ENCODE assay signal across 8 cellular contexts in the genomic region with DNA sequence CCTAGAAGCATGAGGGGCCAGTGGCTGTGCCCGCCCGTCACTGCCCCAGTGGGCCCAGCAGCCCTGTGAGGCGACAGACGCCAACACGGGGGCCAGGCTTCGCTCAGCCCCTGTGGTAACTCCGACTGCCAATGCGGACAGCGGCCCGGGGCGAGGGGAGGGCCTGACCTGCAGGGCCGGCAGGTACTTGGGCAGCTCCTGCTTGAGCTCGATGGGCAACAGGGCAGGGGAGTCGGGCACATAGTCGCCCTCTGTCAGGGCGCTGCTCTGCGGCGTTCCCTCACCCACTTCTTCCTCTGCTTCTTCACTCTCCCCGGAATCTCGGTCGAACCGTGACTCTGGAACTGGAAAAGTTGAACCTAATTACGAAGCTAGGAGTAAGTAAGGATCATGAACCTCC. TPM values are rescaled to one million over a fixed set of nuclear protein-coding genes. Genes with fewer than 3 reads are reported as not detected.
DNase-seq lines count a peak whose midpoint lies in the region; ATAC-seq and TF ChIP-seq lines count a peak whose summit lies in the region.
"Not testable (repeated sequence)": the region's sequence is repeated elsewhere in the genome, so short reads cannot be mapped to it uniquely, and the experiment has no call there.

No MANE protein-coding gene starts in this region.

- not testable (repeated sequence) for H3K4me1 ChIP-seq in RWPE2 (ENCODE audit: insufficient read depth, poor library complexity, severe bottlenecking); sigmoid colon; upper lobe of right lung

- not testable (repeated sequence) for H3K27me3 ChIP-seq in RWPE2 (ENCODE audit: insufficient read depth, poor library complexity, severe bottlenecking); sigmoid colon; upper lobe of right lung

- intact Hi-C loops in sigmoid colon (cut with DNase I); upper lobe of right lung (cut with DNase I): not testable (repeated sequence)

- H3K27ac ChIP-seq in RWPE2 (ENCODE audit: poor library complexity, severe bottlenecking); coronary artery; sigmoid colon; upper lobe of right lung: not testable (repeated sequence)

- not testable (repeated sequence) for TF ChIP-seq EP300 in sigmoid colon (IDR thresholded peaks at IDR 0.05)

- POLR2A ChIA-PET in activated naive CD8-positive, alpha-beta T cell treated with anti-CD3 and anti-CD28 coated beads, Interleukin-2, amount 10 ng/mL, durations not matched to agents 7 days and 5 days (lab: Charles Lee) = not testable (repeated sequence)

- not testable (repeated sequence) for H3K4me3 ChIP-seq in RWPE2 (ENCODE audit: severe bottlenecking); coronary artery; sigmoid colon; upper lobe of right lung

- peak; percentile 35 for DNase-seq in RWPE2 (ENCODE audit: low spot score)
- DNase-seq in activated CD8-positive, alpha-beta memory T cell treated with anti-CD3 and anti-CD28 coated beads, Interleukin-2, amount 50 U/mL, for 48 hours = peak; percentile 42
- DNase-seq in activated naive CD8-positive, alpha-beta T cell treated with anti-CD3 and anti-CD28 coated beads, Interleukin-2, amount 10 ng/mL, durations not matched to agents 7 days and 5 days = peak; percentile 16
- peak; percentile 29 for DNase-seq in coronary artery (ENCODE audit: low spot score)
- DNase-seq in mesenteric fat pad (ENCODE audit: low spot score) = peak; percentile 68
- DNase-seq in osteocyte (ENCODE audit: extremely low spot score, unreplicated experiment) = peak; percentile 63
- DNase-seq in sigmoid colon = peak; percentile 44
- DNase-seq in upper lobe of right lung = peak; percentile 39

- not testable (repeated sequence) for H3K36me3 Mint-ChIP-seq in activated naive CD8-positive, alpha-beta T cell treated with anti-CD3 and anti-CD28 coated beads, Interleukin-2, amount 10 ng/mL, durations not matched to agents 7 days and 5 days; osteocyte (ENCODE audit: unreplicated experiment)

- ATAC-seq in RWPE2 (ENCODE audit: low read depth); activated naive CD8-positive, alpha-beta T cell treated with anti-CD3 and anti-CD28 coated beads, Interleukin-2, amount 10 ng/mL, durations not matched to agents 7 days and 5 days (ENCODE audit: low read depth); upper lobe of right lung: not testable (repeated sequence)

- WGBS in sigmoid colon, 2 donors = 97 to 98% methylated on average over 16 to 17 of the region's 23 CpGs

- not testable (repeated sequence) for TF ChIP-seq CTCF in RWPE2 (IDR thresholded peaks at IDR 0.05; ENCODE audit: poor library complexity, severe bottlenecking); coronary artery (IDR thresholded peaks at IDR 0.05); osteocyte (IDR thresholded peaks at IDR 0.05); sigmoid colon (IDR thresholded peaks at IDR 0.05); upper lobe of right lung (IDR thresholded peaks at IDR 0.05)

- not testable (repeated sequence) for H3K27ac Mint-ChIP-seq in activated naive CD8-positive, alpha-beta T cell treated with anti-CD3 and anti-CD28 coated beads, Interleukin-2, amount 10 ng/mL, durations not matched to agents 7 days and 5 days; osteocyte (ENCODE audit: unreplicated experiment)

- not testable (repeated sequence) for H3K4me3 Mint-ChIP-seq in activated naive CD8-positive, alpha-beta T cell treated with anti-CD3 and anti-CD28 coated beads, Interleukin-2, amount 10 ng/mL, durations not matched to agents 7 days and 5 days; osteocyte (ENCODE audit: unreplicated experiment)

- TF ChIP-seq POLR2A in sigmoid colon (IDR thresholded peaks at IDR 0.05) = not testable (repeated sequence)

- H3K27me3 Mint-ChIP-seq in activated naive CD8-positive, alpha-beta T cell treated with anti-CD3 and anti-CD28 coated beads, Interleukin-2, amount 10 ng/mL, durations not matched to agents 7 days and 5 days; osteocyte (ENCODE audit: unreplicated experiment): not testable (repeated sequence)

- H3K36me3 ChIP-seq in RWPE2 (ENCODE audit: low read depth) = not testable (repeated sequence)
- H3K36me3 ChIP-seq in sigmoid colon = peaks cover 8 to 22% (median 11%) of the 10 kb centered on the region in 4 donors
- H3K36me3 ChIP-seq in upper lobe of right lung = peaks cover 23% of the 10 kb centered on the region

- H3K9me3 Mint-ChIP-seq in activated naive CD8-positive, alpha-beta T cell treated with anti-CD3 and anti-CD28 coated beads, Interleukin-2, amount 10 ng/mL, durations not matched to agents 7 days and 5 days; osteocyte (ENCODE audit: unreplicated experiment): not testable (repeated sequence)

- not testable (repeated sequence) for H3K9me3 ChIP-seq in RWPE2 (ENCODE audit: severe bottlenecking); sigmoid colon; upper lobe of right lung

- not testable (repeated sequence) for H3K4me1 Mint-ChIP-seq in activated naive CD8-positive, alpha-beta T cell treated with anti-CD3 and anti-CD28 coated beads, Interleukin-2, amount 10 ng/mL, durations not matched to agents 7 days and 5 days; osteocyte (ENCODE audit: unreplicated experiment)

RNA-seq across cellular contexts. Expression of gene SLC35E2B, which starts 14.6 kb away (rescaled TPM):
- 10 to 100 TPM; 75.3 to 77.0 TPM for total RNA-seq in activated naive CD8-positive, alpha-beta T cell treated with anti-CD3 and anti-CD28 coated beads, Interleukin-2, amount 10 ng/mL, durations not matched to agents 7 days and 5 days
- total RNA-seq in mesenteric fat pad = 27.7 TPM
- 84.9 and 85.2 TPM in 2 replicates for total RNA-seq in osteocyte
- total RNA-seq in sigmoid colon = 10 to 100 TPM; 25.0 to 78.1 (median 31.6) TPM
- polyA plus RNA-seq in sigmoid colon = 10 to 100 TPM in 2 of 3 donors, 1 to 10 TPM in 1; 9.5 to 38.5 (median 12.0) TPM
- total RNA-seq in upper lobe of right lung = 49.8 TPM

RNA-seq across cellular contexts. Expression of gene CDK11A, which starts 16.9 kb away (rescaled TPM):
- 100 to 1,000 TPM; 104 to 106 TPM for total RNA-seq in activated naive CD8-positive, alpha-beta T cell treated with anti-CD3 and anti-CD28 coated beads, Interleukin-2, amount 10 ng/mL, durations not matched to agents 7 days and 5 days
- total RNA-seq in mesenteric fat pad (45.5 TPM), osteocyte (44.2 and 51.3 TPM in 2 replicates), sigmoid colon (10 to 100 TPM; 21.6 to 53.7 (median 37.5) TPM), upper lobe of right lung (51.7 TPM)
- 10 to 100 TPM; 19.8 to 35.0 (median 33.1) TPM for polyA plus RNA-seq in sigmoid colon

RNA-seq across cellular contexts. Expression of gene CDK11B, which starts 48.4 kb away (rescaled TPM):
- 10 to 100 TPM; 40.8 to 42.3 TPM for total RNA-seq in activated naive CD8-positive, alpha-beta T cell treated with anti-CD3 and anti-CD28 coated beads, Interleukin-2, amount 10 ng/mL, durations not matched to agents 7 days and 5 days
- total RNA-seq in mesenteric fat pad = 20.8 TPM
- total RNA-seq in osteocyte = 28.8 and 29.7 TPM in 2 replicates
- 10 to 100 TPM; 23.9 to 51.0 (median 27.8) TPM for total RNA-seq in sigmoid colon
- polyA plus RNA-seq in sigmoid colon = 10 to 100 TPM; 30.0 to 38.4 (median 37.9) TPM
- 24.8 TPM for total RNA-seq in upper lobe of right lung

Comparison
In these comparisons a context has a peak if more than half of its experiments do, and no peak if none do; other contexts are left out.
1. DNase-seq: peak in every context shown above with its lines; median percentile 68 in mesenteric fat pad; 63 in osteocyte; 44 in sigmoid colon; 42 in activated CD8-positive, alpha-beta memory T cell treated with anti-CD3 and anti-CD28 coated beads, Interleukin-2, amount 50 U/mL, for 48 hours; 39 in upper lobe of right lung; 35 in RWPE2; 29 in coronary artery; 16 in activated naive CD8-positive, alpha-beta T cell treated with anti-CD3 and anti-CD28 coated beads, Interleukin-2, amount 10 ng/mL, durations not matched to agents 7 days and 5 days.